Comparison of ENCODE assay signal across 33 cellular contexts in the genomic region with DNA sequence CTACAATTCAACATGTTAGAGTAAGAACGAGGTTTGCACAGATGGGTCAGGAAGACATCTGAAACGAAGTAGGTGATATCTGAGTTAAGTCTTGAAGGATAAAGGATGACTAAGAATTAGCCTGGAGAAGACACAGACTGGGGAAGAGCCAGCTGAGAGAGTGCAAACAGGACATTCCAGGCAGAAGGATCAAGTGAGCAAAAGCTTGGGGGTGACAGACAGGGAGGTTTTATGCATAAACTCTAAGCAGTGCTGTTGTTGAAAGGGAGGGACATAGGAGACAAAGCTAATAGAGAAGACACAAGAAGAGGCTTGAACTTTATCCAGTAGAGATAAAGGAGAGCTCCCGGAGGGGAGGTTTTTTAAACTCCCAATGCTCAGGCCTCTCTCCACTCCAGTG. TPM values are rescaled to one million over a fixed set of nuclear protein-coding genes. Genes with fewer than 3 reads are reported as not detected.
"Had no signal": no experiment of that assay in that cellular context is flagged by ENCODE, and none has a peak within 500 bp of the region (broad histone marks: within the 10 kb centered on the region; RNA-seq: fewer than 3 reads in every experiment).

No MANE protein-coding gene starts in this region.

- FAIRE-seq: colon, TTC549 had no signal

- H3K4me1 Mint-ChIP-seq: activated CD4-positive, alpha-beta T cell treated with anti-CD3 and anti-CD28 coated beads, Interleukin-2, amount 10 ng/mL, durations not matched to agents 7 days and 5 days; WTC11 had no signal

- DNase-seq: activated CD4-positive, alpha-beta memory T cell treated with anti-CD3 and anti-CD28 coated beads for 36 hours; activated CD4-positive, alpha-beta T cell treated with anti-CD3 and anti-CD28 coated beads for 36 hours; activated CD4-positive, alpha-beta T cell treated with anti-CD3 and anti-CD28 coated beads, Interleukin-2, amount 10 ng/mL, durations not matched to agents 7 days and 5 days; activated CD8-positive, alpha-beta memory T cell treated with anti-CD3 and anti-CD28 coated beads, Interleukin-2, amount 50 U/mL, for 4 hours; activated gamma-delta T cell treated with Interleukin-2 at 50 U/mL for 16 hours; activated naive CD4-positive, alpha-beta T cell treated with anti-CD3 and anti-CD28 coated beads for 36 hours; activated T-cell treated with anti-CD3 and anti-CD28 coated beads for 4 hours; activated T-cell treated with anti-CD3 and anti-CD28 coated beads, Interleukin-2, amount 50 U/mL, for 4 hours; amniotic stem cell; aorta; brain microvascular endothelial cell; central memory CD4-positive, alpha-beta T cell; NCI-H1105; NCI-H1417 treated with DMSO at 0.1 percent for 48 hours; NCI-H187 treated with DMSO at 0.1 percent for 48 hours; NCI-H2081 treated with DMSO at 0.1 percent for 48 hours; NCI-H345; NCI-H524 treated with DMSO at 0.1 percent for 48 hours; SHP77; SJCRH30 had no signal

- H3K27ac Mint-ChIP-seq: activated CD4-positive, alpha-beta memory T cell treated with anti-CD3 and anti-CD28 coated beads for 36 hours; activated CD4-positive, alpha-beta T cell treated with anti-CD3 and anti-CD28 coated beads for 36 hours; activated CD4-positive, alpha-beta T cell treated with anti-CD3 and anti-CD28 coated beads, Interleukin-2, amount 10 ng/mL, durations not matched to agents 7 days and 5 days; activated naive CD4-positive, alpha-beta T cell treated with anti-CD3 and anti-CD28 coated beads for 36 hours; activated naive CD4-positive, alpha-beta T cell treated with anti-CD3 and anti-CD28 coated beads, Interleukin-2, amount 50 U/mL, for 72 hours; activated T-helper 1 cell treated with anti-CD3 and anti-CD28 coated beads, Interleukin-12 subunit alpha, Interleukin-12 subunit beta, Interleukin-2, Interleukin-4 antibody, amounts not matched to agents 30 ng/mL and 10 ng/mL and 1 ng/mL, durations not matched to agents 14 hours and 24 hours and 36 hours; T-helper 1 cell treated with Interleukin-12 subunit alpha and Interleukin-12 subunit beta and Interleukin-4 antibody, amounts not matched to agents 30 μg/mL and 1 μg/mL, for 36 hours; T-helper 2 cell treated with Interferon-gamma antibody and Interleukin-4, amounts not matched to agents 5 μg/mL and 100 μg/mL, for 36 hours; WTC11 had no signal

- H3K36me3 Mint-ChIP-seq: activated CD4-positive, alpha-beta memory T cell treated with anti-CD3 and anti-CD28 coated beads for 36 hours; activated naive CD4-positive, alpha-beta T cell treated with anti-CD3 and anti-CD28 coated beads, Interleukin-2, amount 50 U/mL, for 72 hours; WTC11 had no signal

- H3K9me3 ChIP-seq: SJCRH30 had no signal

- H3K4me3 ChIP-seq: SJCRH30, SK-N-MC had no signal

- H3K36me3 ChIP-seq: brain microvascular endothelial cell, SJCRH30 had no signal

- H3K4me3 Mint-ChIP-seq: activated CD4-positive, alpha-beta memory T cell treated with anti-CD3 and anti-CD28 coated beads for 36 hours; activated CD4-positive, alpha-beta T cell treated with anti-CD3 and anti-CD28 coated beads for 36 hours; activated CD4-positive, alpha-beta T cell treated with anti-CD3 and anti-CD28 coated beads, Interleukin-2, amount 10 ng/mL, durations not matched to agents 7 days and 5 days; activated naive CD4-positive, alpha-beta T cell treated with anti-CD3 and anti-CD28 coated beads for 36 hours; activated T-cell treated with anti-CD3 and anti-CD28 coated beads, Interleukin-2, amount 50 U/mL, for 4 hours; activated T-helper 1 cell treated with anti-CD3 and anti-CD28 coated beads, Interleukin-12 subunit alpha, Interleukin-12 subunit beta, Interleukin-2, Interleukin-4 antibody, amounts not matched to agents 30 ng/mL and 10 ng/mL and 1 ng/mL, durations not matched to agents 14 hours and 24 hours and 36 hours; T-helper 1 cell treated with Interleukin-12 subunit alpha and Interleukin-12 subunit beta and Interleukin-4 antibody, amounts not matched to agents 30 μg/mL and 1 μg/mL, for 36 hours; T-helper 2 cell treated with Interferon-gamma antibody and Interleukin-4, amounts not matched to agents 5 μg/mL and 100 μg/mL, for 36 hours; WTC11 had no signal

- H3K4me1 ChIP-seq: SJCRH30 had no signal

- H3K27ac ChIP-seq: brain microvascular endothelial cell, SJCRH30, SK-N-MC had no signal

- H3K9me3 Mint-ChIP-seq: activated CD4-positive, alpha-beta memory T cell treated with anti-CD3 and anti-CD28 coated beads for 36 hours; activated CD4-positive, alpha-beta T cell treated with anti-CD3 and anti-CD28 coated beads, Interleukin-2, amount 10 ng/mL, durations not matched to agents 7 days and 5 days; activated naive CD4-positive, alpha-beta T cell treated with anti-CD3 and anti-CD28 coated beads for 36 hours; activated naive CD4-positive, alpha-beta T cell treated with anti-CD3 and anti-CD28 coated beads, Interleukin-2, amount 50 U/mL, for 72 hours; activated T-cell treated with anti-CD3 and anti-CD28 coated beads, Interleukin-2, amount 50 U/mL, for 4 hours; activated T-helper 1 cell treated with anti-CD3 and anti-CD28 coated beads, Interleukin-12 subunit alpha, Interleukin-12 subunit beta, Interleukin-2, Interleukin-4 antibody, amounts not matched to agents 30 ng/mL and 10 ng/mL and 1 ng/mL, durations not matched to agents 14 hours and 24 hours and 36 hours; T-helper 1 cell treated with Interleukin-12 subunit alpha and Interleukin-12 subunit beta and Interleukin-4 antibody, amounts not matched to agents 30 μg/mL and 1 μg/mL, for 36 hours; T-helper 2 cell treated with Interferon-gamma antibody and Interleukin-4, amounts not matched to agents 5 μg/mL and 100 μg/mL, for 36 hours; WTC11 had no signal

- ATAC-seq: activated CD4-positive, alpha-beta T cell treated with anti-CD3 and anti-CD28 coated beads for 36 hours; activated CD4-positive, CD25-positive, alpha-beta regulatory T cell treated with anti-CD3 and anti-CD28 coated beads, Interleukin-2, amount 50 U/mL, for 24 hours; activated naive CD4-positive, alpha-beta T cell treated with anti-CD3 and anti-CD28 coated beads, Interleukin-2, amount 50 U/mL, for 72 hours; activated T-cell treated with anti-CD3 and anti-CD28 coated beads, Interleukin-2, amount 50 U/mL, for 4 hours; Panc1; WTC11 had no signal

- H3K27me3 ChIP-seq: brain microvascular endothelial cell, SJCRH30 had no signal

RNA-seq across cellular contexts. Expression of a gene that starts 15.0 kb away (rescaled TPM):
- total RNA-seq: cerebellum, SJCRH30 had no signal

RNA-seq across cellular contexts. Expression of a gene that starts 40.2 kb away (rescaled TPM):
- total RNA-seq: aorta, cerebellum, MCF 10A, NCI-H460, SJCRH30 had no signal
